1 cellular context compared by ENCODE assay signal in the genomic region with DNA sequence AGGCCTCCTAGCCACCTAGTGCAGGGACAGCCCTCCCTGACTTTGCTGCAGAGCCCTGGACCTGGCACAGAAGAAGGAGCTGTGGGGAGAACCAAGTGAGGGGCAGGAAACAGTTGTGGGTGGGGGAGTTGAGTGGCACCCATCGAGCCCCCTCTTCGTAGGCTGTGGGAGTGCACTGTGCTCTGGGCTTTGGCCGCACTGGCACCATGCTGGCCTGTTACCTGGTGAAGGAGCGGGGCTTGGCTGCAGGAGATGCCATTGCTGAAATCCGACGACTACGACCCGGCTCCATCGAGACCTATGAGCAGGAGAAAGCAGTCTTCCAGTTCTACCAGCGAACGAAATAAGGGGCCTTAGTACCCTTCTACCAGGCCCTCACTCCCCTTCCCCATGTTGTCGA.
TF ChIP-seq lines count a peak whose summit lies in the region.

No MANE protein-coding gene starts in this region.

TF ChIP-seq in endothelial cell of umbilical vein, 7 proteins besides CTCF, POLR2A, EP300 and RAD21:
- TF ChIP-seq MYC (IDR thresholded peaks at IDR 0.05; ENCODE audit: low read depth, low read length): no peak
- TF ChIP-seq JUN (IDR thresholded peaks at IDR 0.05; ENCODE audit: borderline replicate concordance, insufficient read depth, insufficient read length, low read depth): no peak
- no peak for TF ChIP-seq MAX (IDR thresholded peaks at IDR 0.05; ENCODE audit: insufficient read depth, insufficient read length)
- TF ChIP-seq POLR2AphosphoS5 (IDR thresholded peaks at IDR 0.05; ENCODE audit: insufficient read depth, low read depth, low read length): no peak
- TF ChIP-seq EZH2 (IDR thresholded peaks at IDR 0.05; ENCODE audit: borderline replicate concordance, low read depth, low read length, severe bottlenecking): no peak
- no peak for TF ChIP-seq GATA2 (IDR thresholded peaks at IDR 0.05; ENCODE audit: insufficient read depth, insufficient read length, low read depth, low read length)
- no peak for TF ChIP-seq FOS (IDR thresholded peaks at IDR 0.05; ENCODE audit: borderline replicate concordance, insufficient read depth, low read length)
